ENCODE assay signal across 8 cellular contexts in genomic region chr2:97094772-97095611, GRCh38. TPM values are rescaled to one million over a fixed set of nuclear protein-coding genes. Genes with fewer than 3 reads are reported as not detected.
DNase-seq lines count a peak whose midpoint lies in the region; ATAC-seq and TF ChIP-seq lines count a peak whose summit lies in the region.
"Not testable (repeated sequence)": the region's sequence is repeated elsewhere in the genome, so short reads cannot be mapped to it uniquely, and the experiment has no call there.

Gene FAHD2B, minus strand, starts transcription at chr2:97094882. Its CDS starts 3,176 bp downstream, at chr2:97091706.

- peak within 1 kb of the TSS; percentile 60 for H3K4me3 Mint-ChIP-seq in Calu3 (ENCODE audit: low read depth, unreplicated experiment)

- TF ChIP-seq CTCF in Calu3 (IDR thresholded peaks at IDR 0.05; ENCODE audit: unreplicated experiment); Peyer's patch (IDR thresholded peaks at IDR 0.05); epithelial cell of esophagus (IDR thresholded peaks at IDR 0.05; ENCODE audit: insufficient read depth, low read depth, low read length, missing control alignments): not testable (repeated sequence)

- DNase-seq in Calu3 (peak; percentile 69), Peyer's patch (peak; percentile 82 to 95 (median 90)), activated T-cell treated with anti-CD3 and anti-CD28 coated beads for 48 hours (ENCODE audit: low read depth) (peak; percentile 78), epithelial cell of esophagus (ENCODE audit: low read depth) (peak; percentile 75), middle frontal gyrus (ENCODE audit: extremely low spot score, low spot score) (peak; percentile 26)
- DNase-seq in stimulated activated CD8-positive, alpha-beta memory T cell treated with anti-CD3 and anti-CD28 coated beads, Interleukin-15, amount 100 ng/mL, for 4 hours (ENCODE audit: low read depth in 2 of 2) = peak; percentile 62 to 77

- H3K4me1 Mint-ChIP-seq in Calu3 (ENCODE audit: low read depth, unreplicated experiment) = not testable (repeated sequence)

- H3K9me3 Mint-ChIP-seq in Calu3 (ENCODE audit: low read depth, unreplicated experiment) = not testable (repeated sequence)

- intact Hi-C loops in Calu3 (cut with micrococcal nuclease; ENCODE audit: unreplicated experiment) = not testable (repeated sequence)

- H3K36me3 Mint-ChIP-seq in Calu3 (ENCODE audit: insufficient read depth, unreplicated experiment) = not testable (repeated sequence)

- H3K9me3 ChIP-seq in HUES48 (ENCODE audit: control insufficient read depth, insufficient read depth, low read length); Peyer's patch: not testable (repeated sequence)

- H3K4me3 ChIP-seq in HUES48 (ENCODE audit: low read depth, low read length) = peak within 1 kb of the TSS; percentile 56
- H3K4me3 ChIP-seq in Peyer's patch = peak within 1 kb of the TSS; percentile 24 to 52 (median 42)
- peak within 1 kb of the TSS; percentile 14 for H3K4me3 ChIP-seq in epithelial cell of esophagus (ENCODE audit: low read length)

- not testable (repeated sequence) for H3K4me1 ChIP-seq in HUES48 (ENCODE audit: control insufficient read depth, insufficient read depth, low read length); Peyer's patch

- H3K27me3 ChIP-seq in HUES48 (ENCODE audit: control insufficient read depth, insufficient read depth, low read length); Peyer's patch: not testable (repeated sequence)

- peak; percentile 76 for ATAC-seq in GM21576 (IDR thresholded peaks at IDR 0.05; ENCODE audit: unreplicated experiment)

- H3K27me3 Mint-ChIP-seq in Calu3 (ENCODE audit: unreplicated experiment) = peaks cover 24% of the 10 kb centered on the region

- not testable (repeated sequence) for TF ChIP-seq POLR2A in Peyer's patch (IDR thresholded peaks at IDR 0.05)

- not testable (repeated sequence) for H3K27ac Mint-ChIP-seq in Calu3 (ENCODE audit: unreplicated experiment)

- not testable (repeated sequence) for H3K9ac ChIP-seq in HUES48 (ENCODE audit: low read depth, low read length)

- TSS peak; percentile 41 for BruUV-seq in Calu3 (replicated peaks; lab: Mats Ljungman, UMichigan)

- H3K27ac ChIP-seq in HUES48 (ENCODE audit: low read depth, low read length) = not testable (repeated sequence)
- peak within 1 kb of the TSS in 3 of 4 donors; percentile 36 to 71 (median 42) for H3K27ac ChIP-seq in Peyer's patch

- CTCF ChIA-PET in Calu3 (lab: Charles Lee) = not testable (repeated sequence)

- not testable (repeated sequence) for H3K36me3 ChIP-seq in HUES48 (ENCODE audit: control insufficient read depth, insufficient read depth, low read length); Peyer's patch

RNA-seq across cellular contexts. Expression of gene FAHD2B, which starts in this region (rescaled TPM):
- total RNA-seq in Calu3 (2022) = 12.6 and 14.2 TPM in 2 replicates
- total RNA-seq in Peyer's patch = 1 to 10 TPM in 2 of 4 donors, under 1 TPM in 1, not detected in 1; 0.88 to 6.6 (median 3.9) TPM

Comparison
In these comparisons a context has a peak if more than half of its experiments do, and no peak if none do; other contexts are left out.
1. DNase-seq: peak in every context shown above with its lines; median percentile 90 in Peyer's patch; 78 in activated T-cell treated with anti-CD3 and anti-CD28 coated beads for 48 hours; 75 in epithelial cell of esophagus; 70 in stimulated activated CD8-positive, alpha-beta memory T cell treated with anti-CD3 and anti-CD28 coated beads, Interleukin-15, amount 100 ng/mL, for 4 hours; 69 in Calu3; 26 in middle frontal gyrus.